1 cellular context compared by ENCODE assay signal in genomic region chr5:174601937-174602336, GRCh38.
TF ChIP-seq lines count a peak whose summit lies in the region.

No MANE protein-coding gene starts in this region.

TF ChIP-seq in H1, 55 proteins besides CTCF, POLR2A, EP300 and RAD21:
- TF ChIP-seq POU5F1 (IDR thresholded peaks at IDR 0.05; ENCODE audit: low read depth, low read length) = no peak
- TF ChIP-seq BRCA1 (IDR thresholded peaks at IDR 0.05; ENCODE audit: low read depth, low read length) = no peak
- TF ChIP-seq CBX5 (IDR thresholded peaks at IDR 0.05; ENCODE audit: low read depth, low read length) = no peak
- TF ChIP-seq SRF (IDR thresholded peaks at IDR 0.05; ENCODE audit: low read depth, low read length) = no peak
- TF ChIP-seq TEAD4 (IDR thresholded peaks at IDR 0.05; ENCODE audit: low read depth, low read length) = no peak
- TF ChIP-seq, protein P1, sequence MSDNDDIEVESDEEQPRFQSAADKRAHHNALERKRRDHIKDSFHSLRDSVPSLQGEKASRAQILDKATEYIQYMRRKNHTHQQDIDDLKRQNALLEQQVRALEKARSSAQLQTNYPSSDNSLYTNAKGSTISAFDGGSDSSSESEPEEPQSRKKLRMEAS (IDR thresholded peaks at IDR 0.05) = no peak
- TF ChIP-seq NANOG (IDR thresholded peaks at IDR 0.05; ENCODE audit: insufficient read depth, low read depth, low read length, poor library complexity, severe bottlenecking) = no peak
- TF ChIP-seq SAP30 (IDR thresholded peaks at IDR 0.05; ENCODE audit: insufficient read depth, insufficient replicate concordance, low read length) = no peak
- no peak for TF ChIP-seq SUZ12 (IDR thresholded peaks at IDR 0.05; ENCODE audit: low read length)
- TF ChIP-seq, protein P2, sequence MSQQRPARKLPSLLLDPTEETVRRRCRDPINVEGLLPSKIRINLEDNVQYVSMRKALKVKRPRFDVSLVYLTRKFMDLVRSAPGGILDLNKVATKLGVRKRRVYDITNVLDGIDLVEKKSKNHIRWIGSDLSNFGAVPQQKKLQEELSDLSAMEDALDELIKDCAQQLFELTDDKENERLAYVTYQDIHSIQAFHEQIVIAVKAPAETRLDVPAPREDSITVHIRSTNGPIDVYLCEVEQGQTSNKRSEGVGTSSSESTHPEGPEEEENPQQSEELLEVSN (IDR thresholded peaks at IDR 0.05) = no peak
- no peak for TF ChIP-seq GABPA (IDR thresholded peaks at IDR 0.05; ENCODE audit: borderline replicate concordance, insufficient read depth, low read length)
- TF ChIP-seq SIX5 (IDR thresholded peaks at IDR 0.05; ENCODE audit: low read depth, low read length) = no peak
- TF ChIP-seq RBBP5 (IDR thresholded peaks at IDR 0.05; ENCODE audit: borderline replicate concordance, low read depth, low read length) = no peak
- TF ChIP-seq CEBPB (IDR thresholded peaks at IDR 0.05; ENCODE audit: low read depth, low read length) = no peak
- TF ChIP-seq TAF7 (optimal IDR thresholded peaks at IDR 0.05; ENCODE audit: borderline replicate concordance, low read depth, low read length) = no peak
- no peak for TF ChIP-seq EZH2 (IDR thresholded peaks at IDR 0.05; ENCODE audit: low read depth, low read length, severe bottlenecking)
- no peak for TF ChIP-seq GTF2F1 (IDR thresholded peaks at IDR 0.05; ENCODE audit: borderline replicate concordance, low read depth, low read length)
